ENCODE assay signal across 8 cellular contexts in the genomic region with DNA sequence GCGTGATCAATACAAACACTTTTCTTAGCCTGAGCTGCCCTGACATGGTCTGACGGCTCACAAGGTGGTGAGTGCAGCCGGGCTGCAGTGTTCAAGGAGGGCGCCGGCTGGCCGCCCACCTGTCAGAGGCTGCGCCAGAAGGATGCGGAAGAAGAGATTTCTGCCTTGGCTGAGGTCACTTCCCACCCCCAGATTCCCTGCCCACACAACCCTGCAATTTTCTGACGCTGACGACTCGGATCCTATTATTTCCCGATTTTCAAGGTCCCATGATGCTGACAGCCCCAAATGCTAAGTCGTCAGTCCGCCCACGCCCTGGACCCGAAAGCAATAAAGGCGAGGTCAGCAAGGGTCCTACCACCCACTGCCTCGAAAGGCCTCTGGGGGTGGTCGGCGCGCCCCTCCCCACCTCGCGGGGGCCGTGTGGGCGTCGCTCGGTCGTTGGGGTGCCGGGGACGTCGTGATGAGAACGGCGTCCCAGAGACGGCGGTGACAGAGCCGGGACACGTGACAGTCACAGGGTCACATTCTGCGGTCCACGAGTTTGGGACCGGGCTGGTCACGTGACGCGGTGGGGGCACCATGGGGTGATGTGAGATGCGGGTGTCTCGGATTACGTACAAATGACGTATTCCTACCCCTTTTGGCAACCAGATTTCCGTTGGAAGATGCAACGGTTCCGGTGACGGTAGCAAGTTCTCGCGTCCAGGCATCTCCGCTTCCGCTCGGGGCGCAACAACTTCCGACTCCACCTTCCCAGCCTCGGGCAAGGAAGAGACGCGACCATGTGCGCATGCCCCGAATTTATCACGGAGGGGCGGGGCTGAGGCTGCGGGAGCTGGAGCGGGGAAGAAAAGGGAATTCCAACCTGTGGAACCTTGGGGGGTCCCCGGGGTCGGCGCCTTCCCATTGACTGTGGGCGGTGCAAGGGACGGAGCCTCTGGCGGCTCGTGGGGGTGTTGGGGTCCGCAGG. TPM values are rescaled to one million over a fixed set of nuclear protein-coding genes. Genes with fewer than 3 reads are reported as not detected.
DNase-seq lines count a peak whose midpoint lies in the region; ATAC-seq and TF ChIP-seq lines count a peak whose summit lies in the region.

STX4 (plus strand) TSS at position 823 of the 973 bp plus-strand sequence. CDS start 248 bp downstream, outside the sequence.

- peaks cover 3 to 10% of the 10 kb centered on the region in 2 donors for H3K4me1 ChIP-seq in ascending aorta
- H3K4me1 ChIP-seq in right cardiac atrium (ENCODE audit: control insufficient read depth, insufficient read depth, low read length): no peaks in the 10 kb centered on the region
- peaks cover 21% of the 10 kb centered on the region for H3K4me1 ChIP-seq in vagina

- ATAC-seq in GM18499 (IDR thresholded peaks at IDR 0.05; ENCODE audit: insufficient read depth, unreplicated experiment) (peak; percentile 75), HG02943 (IDR thresholded peaks at IDR 0.05; ENCODE audit: low read depth, unreplicated experiment) (peak; percentile 76), right cardiac atrium (peak; percentile 96)

- H3K4me3 ChIP-seq in ascending aorta: peak within 1 kb of the TSS; percentile 83 to 99
- peak within 1 kb of the TSS; percentile 85 for H3K4me3 ChIP-seq in right cardiac atrium (ENCODE audit: low read length)
- peak within 1 kb of the TSS; percentile 65 to 94 for H3K4me3 ChIP-seq in vagina

- intact Hi-C loops in ascending aorta (cut with DNase I) (loop anchor here (1.0 kb wide), 3 partner anchors 36 to 109 kb away; partner anchors contain the start of gene HSD3B7), right cardiac atrium (cut with DNase I) (loop anchor here in 1 of 4 donors (5.0 kb wide), 1 partner anchor 39 kb away; the partner anchor contains the start of genes ZNF646 and ZNF668), vagina (cut with DNase I) (loop anchor here (2.0 to 5.0 kb wide), 3 partner anchors 36 to 109 kb away; no protein-coding TSS in a partner anchor)

- TF ChIP-seq CTCF in ascending aorta (IDR thresholded peaks at IDR 0.05): no peak
- peak in 1 of 3 experiments; percentile 5 for TF ChIP-seq CTCF in vagina (IDR thresholded peaks at IDR 0.05)

- H3K27ac ChIP-seq in ascending aorta (peak within 1 kb of the TSS; percentile 92 to 99), right cardiac atrium (ENCODE audit: low read length) (peak within 1 kb of the TSS; percentile 81), vagina (peak within 1 kb of the TSS; percentile 99)

- no peaks in the 10 kb centered on the region for H3K9me3 ChIP-seq in ascending aorta
- H3K9me3 ChIP-seq in right cardiac atrium (ENCODE audit: control insufficient read depth, low read length): no peaks in the 10 kb centered on the region
- H3K9me3 ChIP-seq in vagina: no peaks in the 10 kb centered on the region

- DNase-seq in NCI-H187 treated with DMSO at 0.1 percent for 48 hours (lab: John Stamatoyannopoulos, UW): peak; percentile 42
- peak; percentile 98 for DNase-seq in T-helper 2 cell treated with Interferon-gamma antibody and Interleukin-4, amounts not matched to agents 5 μg/mL and 100 μg/mL, for 36 hours (ENCODE audit: low spot score)
- DNase-seq in ascending aorta (ENCODE audit: low spot score in 2 of 2): peak; percentile 88 to 99
- DNase-seq in right cardiac atrium: peak; percentile 97 to 99 (median 99)
- DNase-seq in putamen (ENCODE audit: low spot score): peak; percentile 99
- peak; percentile 99 for DNase-seq in vagina (ENCODE audit: extremely low spot score in 2 of 2)

- under 1% methylated on average over 75 of the region's 75 CpGs for WGBS in right cardiac atrium

- H3K36me3 Mint-ChIP-seq in T-helper 2 cell treated with Interferon-gamma antibody and Interleukin-4, amounts not matched to agents 5 μg/mL and 100 μg/mL, for 36 hours (ENCODE audit: low read depth): peaks cover 14% of the 10 kb centered on the region

- peak within 1 kb of the TSS; percentile 94 for H3K27ac Mint-ChIP-seq in T-helper 2 cell treated with Interferon-gamma antibody and Interleukin-4, amounts not matched to agents 5 μg/mL and 100 μg/mL, for 36 hours

- no peaks in the 10 kb centered on the region for H3K9me3 Mint-ChIP-seq in T-helper 2 cell treated with Interferon-gamma antibody and Interleukin-4, amounts not matched to agents 5 μg/mL and 100 μg/mL, for 36 hours

- peak in 1 of 2 donors; percentile 51 for TF ChIP-seq POLR2A in vagina (IDR thresholded peaks at IDR 0.05)

- H3K27me3 ChIP-seq in ascending aorta: no peaks in the 10 kb centered on the region
- H3K27me3 ChIP-seq in right cardiac atrium (ENCODE audit: control insufficient read depth, insufficient read depth): no peaks in the 10 kb centered on the region
- no peaks in the 10 kb centered on the region for H3K27me3 ChIP-seq in vagina

- H3K36me3 ChIP-seq in ascending aorta (peaks cover 14 to 24% of the 10 kb centered on the region in 2 donors), vagina (peaks cover 0 to 17% of the 10 kb centered on the region in 2 donors)

- H3K4me1 Mint-ChIP-seq in T-helper 2 cell treated with Interferon-gamma antibody and Interleukin-4, amounts not matched to agents 5 μg/mL and 100 μg/mL, for 36 hours (ENCODE audit: low read depth): peaks cover 22% of the 10 kb centered on the region

- H3K4me3 Mint-ChIP-seq in T-helper 2 cell treated with Interferon-gamma antibody and Interleukin-4, amounts not matched to agents 5 μg/mL and 100 μg/mL, for 36 hours: peak within 1 kb of the TSS; percentile 98

- H3K27me3 Mint-ChIP-seq in T-helper 2 cell treated with Interferon-gamma antibody and Interleukin-4, amounts not matched to agents 5 μg/mL and 100 μg/mL, for 36 hours (ENCODE audit: low read depth): no peaks in the 10 kb centered on the region

RNA-seq across cellular contexts. Expression of gene STX4, which starts in this region (rescaled TPM):
- total RNA-seq in ascending aorta (79.1 TPM), right cardiac atrium (10 to 100 TPM; 39.6 to 51.3 (median 45.0) TPM), vagina (42.5 TPM)
- 47.3 TPM for polyA plus RNA-seq in right cardiac atrium

Comparison
In these comparisons a context has a peak if more than half of its experiments do, and no peak if none do; other contexts are left out.
1. Peak in every context shown above with its lines: DNase-seq, ATAC-seq, H3K4me3 ChIP-seq and H3K27ac ChIP-seq.
2. DNase-seq: peak in every context shown above with its lines; median percentile 99 in right cardiac atrium; 99 in putamen; 99 in vagina; 98 in T-helper 2 cell treated with Interferon-gamma antibody and Interleukin-4, amounts not matched to agents 5 μg/mL and 100 μg/mL, for 36 hours; 94 in ascending aorta; 42 in NCI-H187 treated with DMSO at 0.1 percent for 48 hours.